Comparison of ENCODE assay signal across 12 cellular contexts in genomic region chr1:94258873-94259331, GRCh38. TPM values are rescaled to one million over a fixed set of nuclear protein-coding genes. Genes with fewer than 3 reads are reported as not detected.
DNase-seq lines count a peak whose midpoint lies in the region; ATAC-seq, FAIRE-seq and TF ChIP-seq lines count a peak whose summit lies in the region.
"Had no signal": no experiment of that assay in that cellular context is flagged by ENCODE, and none has a peak within 500 bp of the region (broad histone marks: within the 10 kb centered on the region; RNA-seq: fewer than 3 reads in every experiment).

No MANE protein-coding gene starts in this region.

- intact Hi-C loops in HepG2 (cut with micrococcal nuclease; ENCODE audit: unreplicated experiment), result no loop called here

- no peak overlapping the region for H3K9ac ChIP-seq in HepG2 (ENCODE audit: insufficient read depth, low read depth, low read length)
- H3K9ac ChIP-seq: BLaER1 treated with 17β-estradiol and CSF1 and Interleukin-3, amounts not matched to agents 10 nM and 100 nM had no signal

- TF ChIP-seq POLR2A in HepG2 (IDR thresholded peaks at IDR 0.05; ENCODE audit: insufficient read depth in 1 of 2, low read depth in 2 of 2, low read length in 2 of 2), result no peak

- peaks cover 22% of the 10 kb centered on the region for H3K4me1 ChIP-seq in HepG2 (ENCODE audit: insufficient read depth, low read length)
- H3K4me1 ChIP-seq: BLaER1 treated with 17β-estradiol and CSF1 and Interleukin-3, amounts not matched to agents 10 nM and 100 nM; pancreas had no signal

- no peaks in the 10 kb centered on the region for H3K79me2 ChIP-seq in HepG2 (ENCODE audit: insufficient read depth, low read length)

- DNase-seq in A172 (ENCODE audit: low spot score) (peak; percentile 67), HuH-7 (ENCODE audit: low spot score) (peak; percentile 31), cardiac fibroblast (ENCODE audit: low read depth in 2 of 2) (peak; percentile 92 to 98), HepG2 (ENCODE audit: low spot score) (peak; percentile 52), NCI-H1092 treated with DMSO at 0.1 percent for 48 hours (lab: John Stamatoyannopoulos, UW) (no peak), mesenteric fat pad (ENCODE audit: low spot score) (no peak)
- DNase-seq in activated CD4-positive, alpha-beta T cell treated with anti-CD3 and anti-CD28 coated beads, Interleukin-2, amount 10 ng/mL, durations not matched to agents 7 days and 5 days, result no peak

- H4K20me1 ChIP-seq in HepG2 (ENCODE audit: insufficient read depth, low read length), result no peaks in the 10 kb centered on the region
- H4K20me1 ChIP-seq: BLaER1 treated with 17β-estradiol and CSF1 and Interleukin-3, amounts not matched to agents 10 nM and 100 nM had no signal

- H3K4me3 ChIP-seq in cardiac fibroblast (replicated peaks in 1 of 2; ENCODE audit: low read depth in 2 of 2, low read length in 2 of 2), result no peak overlapping the region
- no peak overlapping the region for H3K4me3 ChIP-seq in HepG2 (replicated peaks in 1 of 3; ENCODE audit: insufficient read depth in 1 of 3, low read depth in 2 of 3, low read length in 3 of 3)
- H3K4me3 ChIP-seq: BLaER1 treated with 17β-estradiol and CSF1 and Interleukin-3, amounts not matched to agents 10 nM and 100 nM; pancreas had no signal

- TF ChIP-seq CTCF in cardiac fibroblast (IDR thresholded peaks at IDR 0.05; ENCODE audit: low read depth, low read length), result no peak
- no peak for TF ChIP-seq CTCF in HepG2 (CRISPR knock-in tag; IDR thresholded peaks at IDR 0.05)

- no peak for TF ChIP-seq RAD21 in HepG2 (CRISPR knock-in tag; IDR thresholded peaks at IDR 0.05)

- peaks cover 25% of the 10 kb centered on the region for H3K27me3 Mint-ChIP-seq in activated CD4-positive, alpha-beta T cell treated with anti-CD3 and anti-CD28 coated beads, Interleukin-2, amount 10 ng/mL, durations not matched to agents 7 days and 5 days

- CTCF ChIA-PET in HepG2 (lab: Yijun Ruan, JAX; ENCODE audit: low intra/inter-chr PET ratio, low total read pairs), result no interaction called here
- CTCF ChIA-PET in activated CD4-positive, alpha-beta T cell treated with anti-CD3 and anti-CD28 coated beads, Interleukin-2, amount 10 ng/mL, durations not matched to agents 7 days and 5 days (lab: Charles Lee), result interaction anchor here (0.6 kb wide), 1 partner anchor 36 kb away, joined by 4 read pairs; no protein-coding TSS in a partner anchor

- H3K9me3 Mint-ChIP-seq in activated CD4-positive, alpha-beta T cell treated with anti-CD3 and anti-CD28 coated beads, Interleukin-2, amount 10 ng/mL, durations not matched to agents 7 days and 5 days, result no peaks in the 10 kb centered on the region
- H3K9me3 Mint-ChIP-seq: stimulated activated effector memory CD8-positive, alpha-beta T cell treated with anti-CD3 and anti-CD28 coated beads, Interleukin-12 subunit alpha, Interleukin-12 subunit beta, amount 100 ng/mL, for 72 hours had no signal

- H2AFZ ChIP-seq in HepG2 (ENCODE audit: low read length), result no peak overlapping the region

- in situ Hi-C loops in HepG2 (cut with HindIII; ENCODE audit: extremely low pct_ligation_motif_present, low pct_unique_long_range_greater_than_20kb), result no loop called here

- H3K36me3 Mint-ChIP-seq in activated CD4-positive, alpha-beta T cell treated with anti-CD3 and anti-CD28 coated beads, Interleukin-2, amount 10 ng/mL, durations not matched to agents 7 days and 5 days (ENCODE audit: low read depth), result no peaks in the 10 kb centered on the region
- H3K36me3 Mint-ChIP-seq: stimulated activated effector memory CD8-positive, alpha-beta T cell treated with anti-CD3 and anti-CD28 coated beads, Interleukin-12 subunit alpha, Interleukin-12 subunit beta, amount 100 ng/mL, for 72 hours had no signal

- no peaks in the 10 kb centered on the region for H3K27me3 ChIP-seq in HepG2 (ENCODE audit: control insufficient read depth in 1 of 2, insufficient read depth in 2 of 2, low read length in 2 of 2)
- H3K27me3 ChIP-seq: BLaER1 treated with 17β-estradiol and CSF1 and Interleukin-3, amounts not matched to agents 10 nM and 100 nM; pancreas had no signal

- no peak overlapping the region for H3K4me3 Mint-ChIP-seq in activated CD4-positive, alpha-beta T cell treated with anti-CD3 and anti-CD28 coated beads, Interleukin-2, amount 10 ng/mL, durations not matched to agents 7 days and 5 days
- H3K4me3 Mint-ChIP-seq: stimulated activated effector memory CD8-positive, alpha-beta T cell treated with anti-CD3 and anti-CD28 coated beads, Interleukin-12 subunit alpha, Interleukin-12 subunit beta, amount 100 ng/mL, for 72 hours had no signal

- POLR2A ChIA-PET in HepG2 (lab: Yijun Ruan, JAX), result interaction anchor here (2.0 kb wide), 1 partner anchor 11 kb away, joined by 10 read pairs; no protein-coding TSS in a partner anchor
- POLR2A ChIA-PET in activated CD4-positive, alpha-beta T cell treated with anti-CD3 and anti-CD28 coated beads, Interleukin-2, amount 10 ng/mL, durations not matched to agents 7 days and 5 days (lab: Charles Lee), result no interaction called here

- TF ChIP-seq EP300 in HepG2 (IDR thresholded peaks at IDR 0.05; ENCODE audit: low read depth in 2 of 2, low read length in 2 of 2) (no peak), HepG2 (CRISPR knock-in tag; IDR thresholded peaks at IDR 0.05; ENCODE audit: borderline replicate concordance) (no peak)

- H3K27ac ChIP-seq in HepG2 (ENCODE audit: extremely low read length, insufficient read depth, low read length), result no peak overlapping the region
- H3K27ac ChIP-seq: BLaER1 treated with 17β-estradiol and CSF1 and Interleukin-3, amounts not matched to agents 10 nM and 100 nM; pancreas had no signal

- no TSS peak for BruUV-seq in HepG2 (replicated peaks; lab: Mats Ljungman, UMichigan)

- no peaks in the 10 kb centered on the region for H3K36me3 ChIP-seq in HepG2 (replicated peaks in 1 of 2; ENCODE audit: control insufficient read depth in 1 of 2, insufficient read depth in 2 of 2, low read length in 2 of 2)
- H3K36me3 ChIP-seq: BLaER1 treated with 17β-estradiol and CSF1 and Interleukin-3, amounts not matched to agents 10 nM and 100 nM; pancreas had no signal

- no peak overlapping the region for H3K27ac Mint-ChIP-seq in activated CD4-positive, alpha-beta T cell treated with anti-CD3 and anti-CD28 coated beads, Interleukin-2, amount 10 ng/mL, durations not matched to agents 7 days and 5 days
- H3K27ac Mint-ChIP-seq: stimulated activated effector memory CD8-positive, alpha-beta T cell treated with anti-CD3 and anti-CD28 coated beads, Interleukin-12 subunit alpha, Interleukin-12 subunit beta, amount 100 ng/mL, for 72 hours had no signal

- no peak overlapping the region for H3K4me2 ChIP-seq in HepG2 (ENCODE audit: low read depth, low read length)
- H3K4me2 ChIP-seq: BLaER1 treated with 17β-estradiol and CSF1 and Interleukin-3, amounts not matched to agents 10 nM and 100 nM had no signal

- FAIRE-seq in HepG2 (lab: Jason Lieb, UNC), result no peak
- FAIRE-seq: endometrium, pancreas had no signal

- H3K4me1 Mint-ChIP-seq in activated CD4-positive, alpha-beta T cell treated with anti-CD3 and anti-CD28 coated beads, Interleukin-2, amount 10 ng/mL, durations not matched to agents 7 days and 5 days, result no peaks in the 10 kb centered on the region
- H3K4me1 Mint-ChIP-seq: stimulated activated effector memory CD8-positive, alpha-beta T cell treated with anti-CD3 and anti-CD28 coated beads, Interleukin-12 subunit alpha, Interleukin-12 subunit beta, amount 100 ng/mL, for 72 hours had no signal

- H3K9me3 ChIP-seq in HepG2 (ENCODE audit: low read length), result no peaks in the 10 kb centered on the region
- H3K9me3 ChIP-seq: pancreas had no signal

- no peak for ATAC-seq in HepG2
- no peak for ATAC-seq in GM21367 (IDR thresholded peaks at IDR 0.05; ENCODE audit: unreplicated experiment)
- ATAC-seq: stimulated activated effector memory CD8-positive, alpha-beta T cell treated with anti-CD3 and anti-CD28 coated beads, Interleukin-12 subunit alpha, Interleukin-12 subunit beta, amount 100 ng/mL, for 72 hours had no signal

TF ChIP-seq in HepG2, 621 proteins besides CTCF, POLR2A, EP300 and RAD21 (continues in another document):
- TF ChIP-seq PPARG (CRISPR knock-in tag; conservative IDR thresholded peaks at IDR 0.05), result peak; percentile 77
- peak; percentile 54 for TF ChIP-seq CEBPG (CRISPR knock-in tag; IDR thresholded peaks at IDR 0.05)
- peak; percentile 58; the same call in 1 of the 2 replicates for TF ChIP-seq TFAP4 (IDR thresholded peaks at IDR 0.05; ENCODE audit: borderline replicate concordance, low read depth)

RNA-seq across cellular contexts. Expression of gene ARHGAP29, which starts 21.5 kb away (rescaled TPM):
- total RNA-seq in A172 (2014; rRNA removed; shearing (Covaris generic)), result 14.1 and 15.4 TPM in 2 replicates
- total RNA-seq in HepG2 (2016; rRNA removed; fragmentation: Illumina TruSeq; extraction: Trizol), result 12.8 and 18.8 TPM in 2 replicates
- total RNA-seq in HepG2 (2016; cell fraction: cytosol; rRNA removed; fragmentation: Illumina TruSeq; extraction: Trizol; ENCODE audit: low read depth), result 3.5 and 3.8 TPM in 2 replicates
- 12.2 and 19.4 TPM in 2 replicates for total RNA-seq in HepG2 (2016; cell fraction: insoluble cytoplasmic fraction; rRNA removed; fragmentation: Illumina TruSeq; extraction: Trizol)
- total RNA-seq in HepG2 (2016; cell fraction: membrane; rRNA removed; fragmentation: Illumina TruSeq; extraction: Trizol), result 7.7 and 7.9 TPM in 2 replicates
- total RNA-seq in HepG2 (2016; cell fraction: nucleus; rRNA removed; fragmentation: Illumina TruSeq; extraction: Trizol), result 21.5 and 22.3 TPM in 2 replicates
- polyA plus RNA-seq in HepG2 (2011; rRNA removed), result 12.2 and 18.3 TPM in 2 replicates
- polyA plus RNA-seq in HepG2 (2011; cell fraction: cytosol; rRNA removed), result 5.3 and 7.0 TPM in 2 replicates
- polyA plus RNA-seq in HepG2 (2011; cell fraction: nucleus; rRNA removed), result 16.2 and 17.3 TPM in 2 replicates
- 9.4 and 11.6 TPM in 2 replicates for polyA plus RNA-seq in HepG2 (2012)
- polyA plus RNA-seq in HepG2 (2016; cell fraction: cytosol; fragmentation: Illumina TruSeq; extraction: Trizol; ENCODE audit: low read depth), result 0.37 TPM in 2 replicates
- polyA plus RNA-seq in HepG2 (2016; cell fraction: insoluble cytoplasmic fraction; fragmentation: Illumina TruSeq; extraction: Trizol; ENCODE audit: low read depth), result 13.5 and 14.2 TPM in 2 replicates
- 1.9 and 2.0 TPM in 2 replicates for polyA plus RNA-seq in HepG2 (2016; cell fraction: membrane; fragmentation: Illumina TruSeq; extraction: Trizol; ENCODE audit: low read depth)
- 22.0 and 23.1 TPM in 2 replicates for polyA plus RNA-seq in HepG2 (2016; cell fraction: nucleus; fragmentation: Illumina TruSeq; extraction: Trizol; ENCODE audit: insufficient read depth, low read depth)
- 3.3 and 11.6 TPM in 2 replicates for polyA minus RNA-seq in HepG2 (2011; rRNA and poly(A)+ RNA removed; ENCODE audit: low replicate concordance)
- 13.0 and 14.2 TPM in 2 replicates for polyA minus RNA-seq in HepG2 (2011; cell fraction: cytosol; rRNA and poly(A)+ RNA removed)
- polyA minus RNA-seq in HepG2 (2011; cell fraction: nucleus; rRNA and poly(A)+ RNA removed), result 72.7 and 82.5 TPM in 2 replicates
- total RNA-seq in activated CD4-positive, alpha-beta T cell treated with anti-CD3 and anti-CD28 coated beads, Interleukin-2, amount 10 ng/mL, durations not matched to agents 7 days and 5 days, result not detected
- 56.3 TPM for total RNA-seq in mesenteric fat pad

Comparison
In these comparisons a context has a peak if more than half of its experiments do, and no peak if none do; other contexts are left out.
1. DNase-seq: peak in A172 (single experiment), HuH-7 (single experiment), cardiac fibroblast (2 of 2) and HepG2 (single experiment); none in NCI-H1092 treated with DMSO at 0.1 percent for 48 hours (single experiment), activated CD4-positive, alpha-beta T cell treated with anti-CD3 and anti-CD28 coated beads, Interleukin-2, amount 10 ng/mL, durations not matched to agents 7 days and 5 days (single experiment) and mesenteric fat pad (single experiment).
2. RNA of gene ARHGAP29, which starts 21.5 kb away (total RNA-seq): 56.3 TPM in mesenteric fat pad (single experiment), 14.1 to 15.4 TPM in A172 and 3.5 to 22.3 TPM in HepG2; not detected in activated CD4-positive, alpha-beta T cell treated with anti-CD3 and anti-CD28 coated beads, Interleukin-2, amount 10 ng/mL, durations not matched to agents 7 days and 5 days; every median in the first group is over 4 times any median in the second.